ENCODE assay signal across 19 cellular contexts in the genomic region with DNA sequence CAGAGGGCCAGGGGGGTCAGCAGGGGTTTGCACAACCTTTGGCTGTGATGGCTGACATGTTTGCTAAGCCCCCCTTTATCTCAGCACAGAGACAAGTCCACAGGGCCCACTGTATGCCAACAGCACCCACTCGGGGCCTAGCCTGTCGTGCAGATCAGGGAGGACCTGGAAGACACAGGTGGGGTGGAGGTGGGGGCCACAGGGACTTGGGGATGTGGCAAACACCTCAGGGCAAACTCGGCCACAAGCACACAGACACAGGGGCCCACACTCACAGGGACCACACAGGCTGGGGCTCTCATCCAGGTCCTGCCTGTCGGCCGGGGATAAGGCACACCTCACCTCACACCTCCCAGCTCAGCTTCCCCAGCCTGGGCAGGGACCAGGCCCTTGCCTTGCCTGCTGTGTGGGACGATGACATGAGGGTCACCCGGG.
A peak's percentile ranks its signal among the peaks of the same experiment; 100 is the strongest.
DNase-seq lines count a peak whose midpoint lies in the region; TF ChIP-seq lines count a peak whose summit lies in the region.
"Had no signal": no experiment of that assay in that cellular context is flagged by ENCODE, and none has a peak within 500 bp of the region (broad histone marks: within the 10 kb centered on the region; RNA-seq: fewer than 3 reads in every experiment).

No MANE protein-coding gene starts in this region.

- intact Hi-C loops in CD4-positive, alpha-beta memory T cell (cut with micrococcal nuclease): no loop called here

- H3K4me3 ChIP-seq in BLaER1 treated with 17β-estradiol and CSF1 and Interleukin-3, amounts not matched to agents 10 nM and 100 nM: no peak overlapping the region
- H3K4me3 ChIP-seq in CD4-positive, alpha-beta memory T cell (ENCODE audit: low read length in 2 of 2): no peak overlapping the region
- H3K4me3 ChIP-seq in coronary artery (no peak overlapping the region), Karpas-422 (ENCODE audit: low read length) (no peak overlapping the region)
- H3K4me3 ChIP-seq: body of pancreas had no signal

- H3K4me1 ChIP-seq in BLaER1 treated with 17β-estradiol and CSF1 and Interleukin-3, amounts not matched to agents 10 nM and 100 nM: peaks cover 28 to 75% (median 72%) of the 10 kb centered on the region in 10 experiments
- H3K4me1 ChIP-seq in CD4-positive, alpha-beta memory T cell (ENCODE audit: insufficient read depth, low read length): peaks cover 29% of the 10 kb centered on the region
- H3K4me1 ChIP-seq in Karpas-422 (ENCODE audit: low read length): peaks cover 19% of the 10 kb centered on the region
- H3K4me1 ChIP-seq: body of pancreas had no signal

- H3K4me3 Mint-ChIP-seq in CD4-positive, alpha-beta memory T cell: peak overlapping the region in 2 of 8 donors; percentile 43 to 57
- H3K4me3 Mint-ChIP-seq in osteocyte (ENCODE audit: unreplicated experiment): no peak overlapping the region

- peaks cover 24 to 52% (median 32%) of the 10 kb centered on the region in 4 donors for H3K4me1 Mint-ChIP-seq in CD4-positive, alpha-beta memory T cell
- no peaks in the 10 kb centered on the region for H3K4me1 Mint-ChIP-seq in osteocyte (ENCODE audit: unreplicated experiment)

- peaks cover 0 to 19% (median 0%) of the 10 kb centered on the region in 11 experiments; a peak in 7 of 22 replicates for H3K27me3 ChIP-seq in BLaER1 treated with 17β-estradiol and CSF1 and Interleukin-3, amounts not matched to agents 10 nM and 100 nM
- no peaks in the 10 kb centered on the region for H3K27me3 ChIP-seq in CD4-positive, alpha-beta memory T cell (ENCODE audit: insufficient read depth, low read length)
- no peaks in the 10 kb centered on the region for H3K27me3 ChIP-seq in Karpas-422 (ENCODE audit: low read length)
- H3K27me3 ChIP-seq: body of pancreas had no signal

- no peaks in the 10 kb centered on the region for H3K27me3 Mint-ChIP-seq in CD4-positive, alpha-beta memory T cell
- H3K27me3 Mint-ChIP-seq in osteocyte (ENCODE audit: unreplicated experiment): peaks cover 33% of the 10 kb centered on the region

- no peak for DNase-seq in CD4-positive, alpha-beta memory T cell
- DNase-seq in coronary artery (ENCODE audit: low spot score): peak; percentile 68
- DNase-seq in osteocyte (ENCODE audit: extremely low spot score, unreplicated experiment): peak; percentile 72
- DNase-seq in NCI-H510A treated with DMSO at 0.1 percent for 48 hours (lab: John Stamatoyannopoulos, UW): no peak
- DNase-seq in Karpas-422: no peak
- no peak for DNase-seq in DMS79 (lab: John Stamatoyannopoulos, UW)
- DNase-seq: activated naive CD4-positive, alpha-beta T cell treated with Interleukin-2 at 50 U/mL for 16 hours; foreskin melanocyte; GDM1; left cardiac atrium; NCI-H1105; NCI-H526; right cardiac atrium; Right ventricle myocardium superior; stimulated activated naive CD8-positive, alpha-beta T cell treated with anti-CD3 and anti-CD28 coated beads, Interleukin-15, Interleukin-2, amounts not matched to agents 100 U/mL and 50 U/mL, for 24 hours had no signal

- no peaks in the 10 kb centered on the region for H3K9me3 Mint-ChIP-seq in CD4-positive, alpha-beta memory T cell
- no peaks in the 10 kb centered on the region for H3K9me3 Mint-ChIP-seq in osteocyte (ENCODE audit: unreplicated experiment)

- TF ChIP-seq CTCF in coronary artery (IDR thresholded peaks at IDR 0.05) (no peak), osteocyte (IDR thresholded peaks at IDR 0.05) (no peak)

- H3K9me2 ChIP-seq in Karpas-422 (replicated peaks; ENCODE audit: insufficient read depth, low read length): no peaks in the 10 kb centered on the region

- H4K20me1 ChIP-seq in BLaER1 treated with 17β-estradiol and CSF1 and Interleukin-3, amounts not matched to agents 10 nM and 100 nM: no peaks in the 10 kb centered on the region
- H4K20me1 ChIP-seq in Karpas-422 (ENCODE audit: insufficient read depth, low read depth, low read length): no peaks in the 10 kb centered on the region

- H3K36me3 Mint-ChIP-seq in CD4-positive, alpha-beta memory T cell: no peaks in the 10 kb centered on the region
- H3K36me3 Mint-ChIP-seq in osteocyte (ENCODE audit: unreplicated experiment): no peaks in the 10 kb centered on the region

- POLR2A ChIA-PET in CD4-positive, alpha-beta memory T cell (lab: Charles Lee; ENCODE audit: partially characterized antibody): no interaction called here

- no peaks in the 10 kb centered on the region for H3K9me3 ChIP-seq in BLaER1 treated with 17β-estradiol and CSF1 and Interleukin-3, amounts not matched to agents 10 nM and 100 nM (replicated peaks in 1 of 11)
- H3K9me3 ChIP-seq in CD4-positive, alpha-beta memory T cell (ENCODE audit: control insufficient read depth in 1 of 2, low read length in 2 of 2): no peaks in the 10 kb centered on the region
- H3K9me3 ChIP-seq in Karpas-422 (ENCODE audit: low read length): no peaks in the 10 kb centered on the region
- H3K9me3 ChIP-seq: body of pancreas had no signal

- H3K27ac Mint-ChIP-seq in CD4-positive, alpha-beta memory T cell: peak overlapping the region; percentile 46 to 96 (median 74)
- H3K27ac Mint-ChIP-seq in osteocyte (ENCODE audit: unreplicated experiment): no peak overlapping the region

- peak overlapping the region in 6 of 11 experiments; percentile 76 to 94 (median 88); a peak in 11 of 22 replicates for H3K27ac ChIP-seq in BLaER1 treated with 17β-estradiol and CSF1 and Interleukin-3, amounts not matched to agents 10 nM and 100 nM
- no peak overlapping the region for H3K27ac ChIP-seq in CD4-positive, alpha-beta memory T cell (ENCODE audit: low read depth, low read length)
- H3K27ac ChIP-seq in coronary artery (no peak overlapping the region), Karpas-422 (ENCODE audit: low read length) (no peak overlapping the region)
- H3K27ac ChIP-seq: body of pancreas, epithelial cell of prostate had no signal

- no peaks in the 10 kb centered on the region for H3K36me3 ChIP-seq in BLaER1 treated with 17β-estradiol and CSF1 and Interleukin-3, amounts not matched to agents 10 nM and 100 nM
- H3K36me3 ChIP-seq in CD4-positive, alpha-beta memory T cell (ENCODE audit: insufficient read depth, low read length): no peaks in the 10 kb centered on the region
- H3K36me3 ChIP-seq in Karpas-422 (ENCODE audit: insufficient read depth, low read length): no peaks in the 10 kb centered on the region

- no peaks in the 10 kb centered on the region for H3K79me2 ChIP-seq in Karpas-422 (ENCODE audit: low read length)

- no peak overlapping the region for H2AFZ ChIP-seq in Karpas-422 (ENCODE audit: low read length)

- peak overlapping the region in 8 of 11 experiments; percentile 75 to 92 (median 86); a peak in 16 of 22 replicates for H3K4me2 ChIP-seq in BLaER1 treated with 17β-estradiol and CSF1 and Interleukin-3, amounts not matched to agents 10 nM and 100 nM
- H3K4me2 ChIP-seq in Karpas-422 (ENCODE audit: low read depth, low read length, poor library complexity, severe bottlenecking): no peak overlapping the region

- CTCF ChIA-PET in CD4-positive, alpha-beta memory T cell (lab: Charles Lee; ENCODE audit: partially characterized antibody): no interaction called here

- peak overlapping the region in 4 of 11 experiments; percentile 11 to 79 (median 24); a peak in 3 of 22 replicates for H3K9ac ChIP-seq in BLaER1 treated with 17β-estradiol and CSF1 and Interleukin-3, amounts not matched to agents 10 nM and 100 nM
- H3K9ac ChIP-seq in Karpas-422 (ENCODE audit: low read length): no peak overlapping the region
- H3K9ac ChIP-seq: KMS-11 had no signal

Comparison
In these comparisons a context has a peak if more than half of its experiments do, and no peak if none do; other contexts are left out.
1. H3K27ac ChIP-seq: peak in BLaER1 treated with 17β-estradiol and CSF1 and Interleukin-3, amounts not matched to agents 10 nM and 100 nM (6 of 11); none in CD4-positive, alpha-beta memory T cell (single experiment), coronary artery (0 of 2) and Karpas-422 (single experiment).
2. DNase-seq: peak in coronary artery (single experiment) and osteocyte (single experiment); none in CD4-positive, alpha-beta memory T cell (0 of 5), NCI-H510A treated with DMSO at 0.1 percent for 48 hours (single experiment), Karpas-422 (single experiment) and DMS79 (single experiment).